In the genomic region with DNA sequence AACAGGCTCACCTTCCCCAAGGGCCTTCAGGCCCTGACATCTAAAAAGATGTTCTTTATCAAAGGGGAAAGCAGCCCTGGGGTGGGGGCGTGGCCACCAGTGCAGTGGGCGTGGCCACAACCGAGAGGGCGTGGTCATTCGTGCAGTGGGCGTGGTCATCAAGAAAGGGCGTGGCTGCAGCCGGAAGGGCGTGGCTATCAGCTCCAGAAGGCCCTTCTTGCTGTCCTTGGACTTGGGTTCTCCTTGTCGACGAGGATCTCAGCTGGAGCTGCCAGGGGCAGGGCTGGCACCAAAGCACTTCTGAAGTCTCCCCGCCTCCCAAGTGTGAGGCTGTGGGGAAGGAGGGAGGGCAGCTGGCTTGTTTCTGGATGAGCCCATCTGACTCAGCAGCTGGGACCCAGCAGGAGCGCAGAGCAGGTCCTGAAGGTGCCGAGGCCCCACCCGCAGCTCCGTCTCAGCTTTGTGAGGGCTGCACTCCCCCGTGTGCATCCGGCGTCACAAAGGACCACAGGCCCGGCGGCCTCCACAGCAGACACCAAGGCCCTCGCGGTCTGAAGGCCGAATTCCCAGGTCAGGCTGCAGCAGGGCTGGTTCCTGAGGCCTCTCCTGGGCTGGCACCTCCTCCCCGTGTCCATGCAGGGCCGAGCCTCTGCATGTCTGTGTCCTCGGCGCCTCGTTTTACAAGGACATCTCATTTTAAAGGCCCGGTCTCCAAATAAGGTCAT, we compare ENCODE assay signal across 10 cellular contexts. TPM values are rescaled to one million over a fixed set of nuclear protein-coding genes. Genes with fewer than 3 reads are reported as not detected.
DNase-seq lines count a peak whose midpoint lies in the region; ATAC-seq lines count a peak whose summit lies in the region.
"Had no signal": no experiment of that assay in that cellular context is flagged by ENCODE, and none has a peak within 500 bp of the region (broad histone marks: within the 10 kb centered on the region; RNA-seq: fewer than 3 reads in every experiment).

No MANE protein-coding gene starts in this region.

- peak overlapping the region; percentile 91 for H2AK5ac ChIP-seq in neuronal stem cell (ENCODE audit: low read depth, low read length)

- peak overlapping the region; percentile 95 for H3K4ac ChIP-seq in neuronal stem cell (ENCODE audit: low read length)

- H2AFZ ChIP-seq in Karpas-422 (ENCODE audit: low read length) (no peak overlapping the region), neuronal stem cell (ENCODE audit: low read length) (no peak overlapping the region)

- no peak overlapping the region for H2BK120ac ChIP-seq in neuronal stem cell (ENCODE audit: low read depth, low read length)

- DNase-seq in D341Med (ENCODE audit: low spot score) = peak; percentile 71
- peak; percentile 63 for DNase-seq in Karpas-422
- DNase-seq in activated T-cell treated with anti-CD3 and anti-CD28 coated beads, Interleukin-2, amount 50 U/mL, for 48 hours = peak; percentile 70 to 71
- DNase-seq in neuronal stem cell (ENCODE audit: low spot score) = no peak
- DNase-seq in NCI-H2081 treated with DMSO at 0.1 percent for 48 hours (lab: John Stamatoyannopoulos, UW) = no peak
- no peak for DNase-seq in NCI-H128 (lab: John Stamatoyannopoulos, UW; ENCODE audit: unreplicated experiment)

- H3K27ac ChIP-seq in Karpas-422 (ENCODE audit: low read length) = no peak overlapping the region
- no peak overlapping the region for H3K27ac ChIP-seq in neuronal stem cell (replicated peaks; ENCODE audit: low read length)
- H3K27ac ChIP-seq: KMS-11, skin epidermis had no signal

- no peaks in the 10 kb centered on the region for H3K4me1 ChIP-seq in Karpas-422 (ENCODE audit: low read length)
- peaks cover 21 to 27% of the 10 kb centered on the region in 2 donors for H3K4me1 ChIP-seq in neuronal stem cell (ENCODE audit: control insufficient read depth in 2 of 2, insufficient read depth in 1 of 2, low read depth in 1 of 2, low read length in 2 of 2)

- peak overlapping the region; percentile 51 for H2BK12ac ChIP-seq in neuronal stem cell (ENCODE audit: low read length)

- no peaks in the 10 kb centered on the region for H3K79me2 ChIP-seq in Karpas-422 (ENCODE audit: low read length)

- H2BK5ac ChIP-seq in neuronal stem cell (ENCODE audit: low read length) = no peak overlapping the region

- H4K8ac ChIP-seq in neuronal stem cell (ENCODE audit: low read depth, low read length) = no peak overlapping the region

- H3K9me2 ChIP-seq in Karpas-422 (replicated peaks; ENCODE audit: insufficient read depth, low read length) = no peaks in the 10 kb centered on the region

- H3K4me2 ChIP-seq in Karpas-422 (ENCODE audit: low read depth, low read length, poor library complexity, severe bottlenecking) (no peak overlapping the region), neuronal stem cell (ENCODE audit: insufficient read depth, low read length, poor library complexity, severe bottlenecking) (no peak overlapping the region)
- H3K4me2 ChIP-seq: KMS-11 had no signal

- H3K9me3 ChIP-seq in Karpas-422 (ENCODE audit: low read length) = no peaks in the 10 kb centered on the region
- peaks cover 5 to 14% of the 10 kb centered on the region in 2 donors for H3K9me3 ChIP-seq in neuronal stem cell (replicated peaks in 1 of 2; ENCODE audit: control insufficient read depth in 2 of 2, insufficient read depth in 1 of 2, low read depth in 1 of 2, low read length in 2 of 2)

- H3K27me3 ChIP-seq in Karpas-422 (ENCODE audit: low read length) (no peaks in the 10 kb centered on the region), neuronal stem cell (ENCODE audit: control insufficient read depth in 3 of 3, insufficient read depth in 3 of 3, low read depth in 1 of 3, low read length in 3 of 3) (peaks cover 0 to 9% (median 0%) of the 10 kb centered on the region in 3 experiments)

- H3K14ac ChIP-seq in neuronal stem cell (ENCODE audit: low read length) = peak overlapping the region; percentile 60

- no peak overlapping the region for H4K91ac ChIP-seq in neuronal stem cell (ENCODE audit: low read depth, low read length, poor library complexity)

- H3K18ac ChIP-seq in neuronal stem cell (ENCODE audit: low read length) = peak overlapping the region; percentile 73

- no CpG with 5 or more reads among the region's 30 CpGs for WGBS in neuronal stem cell (ENCODE audit: extremely low coverage in 2 of 2, insufficient read length in 2 of 2, insufficient replicate concordance in 1 of 2), 2 donors

- ATAC-seq in HG03439 (IDR thresholded peaks at IDR 0.05; ENCODE audit: unreplicated experiment) (no peak), GM18519 (IDR thresholded peaks at IDR 0.05; ENCODE audit: low FRiP score, unreplicated experiment) (no peak)

- H2BK15ac ChIP-seq in neuronal stem cell (ENCODE audit: low read length) = peak overlapping the region; percentile 46

- H3K79me1 ChIP-seq in neuronal stem cell (ENCODE audit: low read depth, low read length) = peaks cover 29% of the 10 kb centered on the region

- peak overlapping the region; percentile 16 for H3K23ac ChIP-seq in neuronal stem cell (ENCODE audit: low read depth, low read length, poor library complexity)

- H3K36me3 ChIP-seq in Karpas-422 (ENCODE audit: insufficient read depth, low read length) = no peaks in the 10 kb centered on the region
- peaks cover 23 to 27% of the 10 kb centered on the region in 2 donors for H3K36me3 ChIP-seq in neuronal stem cell (replicated peaks in 1 of 2; ENCODE audit: control insufficient read depth in 2 of 2, insufficient read depth in 2 of 2, low read length in 2 of 2)

- H3K4me3 ChIP-seq in Karpas-422 (ENCODE audit: low read length) (no peak overlapping the region), neuronal stem cell (ENCODE audit: low read length in 2 of 2) (no peak overlapping the region)
- H3K4me3 ChIP-seq: skin epidermis had no signal

- H4K20me1 ChIP-seq in Karpas-422 (ENCODE audit: insufficient read depth, low read depth, low read length) = 0 out of 2 replicates have a peak, but pooled peaks cover 3% of the 10 kb centered on the region

- no peak overlapping the region for H3K9ac ChIP-seq in Karpas-422 (ENCODE audit: low read length)
- H3K9ac ChIP-seq in neuronal stem cell (ENCODE audit: low read depth, low read length, poor library complexity) = no peak overlapping the region
- H3K9ac ChIP-seq: KMS-11 had no signal

RNA-seq across cellular contexts. Expression of gene PDE9A, which starts 12.8 kb away (rescaled TPM):
- not detected in 2 replicates for total RNA-seq in Karpas-422 (2014; rRNA removed; shearing (Covaris generic); ENCODE audit: low replicate concordance)
- polyA plus RNA-seq in neuronal stem cell (2013, experiment 1 of 2) = 44.9 TPM
- polyA plus RNA-seq in neuronal stem cell (2013, experiment 2 of 2) = 45.6 TPM

Comparison
In these comparisons a context has a peak if more than half of its experiments do, and no peak if none do; other contexts are left out.
1. DNase-seq: peak in D341Med (single experiment), Karpas-422 (single experiment) and activated T-cell treated with anti-CD3 and anti-CD28 coated beads, Interleukin-2, amount 50 U/mL, for 48 hours (2 of 2); none in neuronal stem cell (single experiment), NCI-H2081 treated with DMSO at 0.1 percent for 48 hours (single experiment) and NCI-H128 (single experiment).